12 cellular contexts compared by ENCODE assay signal in the genomic region with DNA sequence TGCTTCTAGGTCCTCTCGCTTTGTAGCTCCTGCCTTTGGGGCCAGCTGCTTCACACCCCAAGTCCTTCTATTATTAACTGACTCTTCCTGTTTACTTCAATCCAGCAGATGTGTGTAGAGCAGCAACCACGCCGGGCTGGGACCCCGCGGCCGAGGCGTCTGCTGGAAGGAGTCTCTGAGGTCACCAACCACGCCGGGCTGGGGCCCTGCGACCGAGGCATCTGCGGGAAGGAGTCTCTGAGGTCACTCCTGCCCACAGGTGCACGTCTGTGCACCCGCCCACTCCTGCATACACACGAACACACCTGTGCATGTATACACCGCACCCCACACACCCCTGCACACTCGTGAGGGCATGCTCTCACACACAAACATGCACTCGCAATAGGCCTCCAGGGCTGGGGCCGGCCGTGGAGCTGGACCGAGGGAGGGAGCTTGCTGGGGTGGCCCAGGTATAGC. TPM values are rescaled to one million over a fixed set of nuclear protein-coding genes. Genes with fewer than 3 reads are reported as not detected.
DNase-seq lines count a peak whose midpoint lies in the region; ATAC-seq and TF ChIP-seq lines count a peak whose summit lies in the region.
"Had no signal": no experiment of that assay in that cellular context is flagged by ENCODE, and none has a peak within 500 bp of the region (broad histone marks: within the 10 kb centered on the region; RNA-seq: fewer than 3 reads in every experiment).

No MANE protein-coding gene starts in this region.

- H3K27ac Mint-ChIP-seq in activated CD8-positive, alpha-beta T cell treated with anti-CD3 and anti-CD28 coated beads, Interleukin-2, amount 10 ng/mL, durations not matched to agents 7 days and 5 days, result no peak overlapping the region
- H3K27ac Mint-ChIP-seq in activated CD8-positive, alpha-beta T cell treated with anti-CD3 and anti-CD28 coated beads for 36 hours, result no peak overlapping the region
- no peak overlapping the region for H3K27ac Mint-ChIP-seq in WTC11
- H3K27ac Mint-ChIP-seq in stimulated activated memory B cell treated with anti-CD40 and anti-IgM and Interleukin-4, amounts not matched to agents 10 μg/mL and 1 μg/mL and 100 μg/mL, for 72 hours, result peak overlapping the region; percentile 61

- no peaks in the 10 kb centered on the region for H3K36me3 ChIP-seq in ascending aorta
- H3K36me3 ChIP-seq: heart left ventricle had no signal

- no peak for DNase-seq in activated CD8-positive, alpha-beta T cell treated with anti-CD3 and anti-CD28 coated beads, Interleukin-2, amount 10 ng/mL, durations not matched to agents 7 days and 5 days
- DNase-seq in activated CD8-positive, alpha-beta T cell treated with anti-CD3 and anti-CD28 coated beads for 36 hours, result no peak
- DNase-seq in WTC11 (ENCODE audit: low spot score) (peak; percentile 11), ascending aorta (ENCODE audit: low spot score in 2 of 2) (no peak), globus pallidus (ENCODE audit: low spot score) (no peak)

- H3K27ac ChIP-seq in ascending aorta, result no peak overlapping the region
- H3K27ac ChIP-seq: heart left ventricle had no signal

- CTCF ChIA-PET in activated CD8-positive, alpha-beta T cell treated with anti-CD3 and anti-CD28 coated beads, Interleukin-2, amount 10 ng/mL, durations not matched to agents 7 days and 5 days (lab: Charles Lee), result interaction anchor here (0.8 to 4.0 kb wide), 16 partner anchors 17 to 321 kb away, joined by 3 to 19 read pairs (median 5); partner anchors contain the start of genes HEXD, OGFOD3 and SECTM1
- CTCF ChIA-PET in activated CD8-positive, alpha-beta T cell treated with anti-CD3 and anti-CD28 coated beads for 36 hours (lab: Charles Lee), result interaction anchor here (0.6 to 3.1 kb wide), 23 partner anchors 11 to 255 kb away, joined by 3 to 14 read pairs (median 4); partner anchors contain the start of genes HEXD and OGFOD3
- CTCF ChIA-PET in WTC11 (lab: Charles Lee), result interaction anchor here (1.0 to 1.8 kb wide), 9 partner anchors 14 to 177 kb away, joined by 3 to 5 read pairs (median 4); no protein-coding TSS in a partner anchor

- peaks cover 8% of the 10 kb centered on the region for H3K4me1 Mint-ChIP-seq in activated CD8-positive, alpha-beta T cell treated with anti-CD3 and anti-CD28 coated beads, Interleukin-2, amount 10 ng/mL, durations not matched to agents 7 days and 5 days (ENCODE audit: low read depth)
- peaks cover 12% of the 10 kb centered on the region for H3K4me1 Mint-ChIP-seq in activated CD8-positive, alpha-beta T cell treated with anti-CD3 and anti-CD28 coated beads for 36 hours (ENCODE audit: low read depth)
- H3K4me1 Mint-ChIP-seq in WTC11, result no peaks in the 10 kb centered on the region
- peaks cover 18% of the 10 kb centered on the region for H3K4me1 Mint-ChIP-seq in stimulated activated memory B cell treated with anti-CD40 and anti-IgM and Interleukin-4, amounts not matched to agents 10 μg/mL and 1 μg/mL and 100 μg/mL, for 72 hours

- intact Hi-C loops in activated CD8-positive, alpha-beta T cell treated with anti-CD3 and anti-CD28 coated beads for 36 hours (cut with micrococcal nuclease), result loop anchor here (5.0 kb wide), 1 partner anchor 61 kb away; no protein-coding TSS in a partner anchor
- intact Hi-C loops in ascending aorta (cut with DNase I), result loop anchor here (2.0 kb wide), 2 partner anchors 202 to 424 kb away; no protein-coding TSS in a partner anchor

- no peaks in the 10 kb centered on the region for H3K9me3 Mint-ChIP-seq in activated CD8-positive, alpha-beta T cell treated with anti-CD3 and anti-CD28 coated beads, Interleukin-2, amount 10 ng/mL, durations not matched to agents 7 days and 5 days (ENCODE audit: insufficient read depth)
- H3K9me3 Mint-ChIP-seq in activated CD8-positive, alpha-beta T cell treated with anti-CD3 and anti-CD28 coated beads for 36 hours, result no peaks in the 10 kb centered on the region
- no peaks in the 10 kb centered on the region for H3K9me3 Mint-ChIP-seq in WTC11
- H3K9me3 Mint-ChIP-seq in stimulated activated memory B cell treated with anti-CD40 and anti-IgM and Interleukin-4, amounts not matched to agents 10 μg/mL and 1 μg/mL and 100 μg/mL, for 72 hours, result no peaks in the 10 kb centered on the region

- no peaks in the 10 kb centered on the region for H3K36me3 Mint-ChIP-seq in activated CD8-positive, alpha-beta T cell treated with anti-CD3 and anti-CD28 coated beads, Interleukin-2, amount 10 ng/mL, durations not matched to agents 7 days and 5 days (ENCODE audit: low read depth)
- no peaks in the 10 kb centered on the region for H3K36me3 Mint-ChIP-seq in activated CD8-positive, alpha-beta T cell treated with anti-CD3 and anti-CD28 coated beads for 36 hours (ENCODE audit: low read depth)
- no peaks in the 10 kb centered on the region for H3K36me3 Mint-ChIP-seq in WTC11
- H3K36me3 Mint-ChIP-seq in stimulated activated memory B cell treated with anti-CD40 and anti-IgM and Interleukin-4, amounts not matched to agents 10 μg/mL and 1 μg/mL and 100 μg/mL, for 72 hours, result no peaks in the 10 kb centered on the region

- H3K9me3 ChIP-seq in ascending aorta, result no peaks in the 10 kb centered on the region
- H3K9me3 ChIP-seq: heart left ventricle had no signal

- H3K4me1 ChIP-seq in ascending aorta, result peaks cover 6 to 10% of the 10 kb centered on the region in 2 donors

- no peaks in the 10 kb centered on the region for H3K27me3 ChIP-seq in ascending aorta

- no peak overlapping the region for H3K4me3 ChIP-seq in ascending aorta
- H3K4me3 ChIP-seq: heart left ventricle had no signal

- POLR2A ChIA-PET in activated CD8-positive, alpha-beta T cell treated with anti-CD3 and anti-CD28 coated beads, Interleukin-2, amount 10 ng/mL, durations not matched to agents 7 days and 5 days (lab: Charles Lee), result no interaction called here
- POLR2A ChIA-PET in activated CD8-positive, alpha-beta T cell treated with anti-CD3 and anti-CD28 coated beads for 36 hours (lab: Charles Lee), result interaction anchor here (1.0 to 1.1 kb wide), 2 partner anchors 15 to 30 kb away, joined by 3 read pairs; no protein-coding TSS in a partner anchor
- POLR2A ChIA-PET in WTC11 (lab: Charles Lee), result no interaction called here

- H3K27me3 Mint-ChIP-seq in activated CD8-positive, alpha-beta T cell treated with anti-CD3 and anti-CD28 coated beads, Interleukin-2, amount 10 ng/mL, durations not matched to agents 7 days and 5 days (ENCODE audit: low read depth), result peaks cover 12% of the 10 kb centered on the region
- H3K27me3 Mint-ChIP-seq in activated CD8-positive, alpha-beta T cell treated with anti-CD3 and anti-CD28 coated beads for 36 hours, result peaks cover 10% of the 10 kb centered on the region
- no peaks in the 10 kb centered on the region; the same call in 1 of the 2 replicates for H3K27me3 Mint-ChIP-seq in WTC11 (ENCODE audit: low read depth)
- peaks cover 83% of the 10 kb centered on the region for H3K27me3 Mint-ChIP-seq in stimulated activated memory B cell treated with anti-CD40 and anti-IgM and Interleukin-4, amounts not matched to agents 10 μg/mL and 1 μg/mL and 100 μg/mL, for 72 hours

- H3K4me3 Mint-ChIP-seq in activated CD8-positive, alpha-beta T cell treated with anti-CD3 and anti-CD28 coated beads, Interleukin-2, amount 10 ng/mL, durations not matched to agents 7 days and 5 days, result no peak overlapping the region
- H3K4me3 Mint-ChIP-seq in activated CD8-positive, alpha-beta T cell treated with anti-CD3 and anti-CD28 coated beads for 36 hours, result no peak overlapping the region
- no peak overlapping the region for H3K4me3 Mint-ChIP-seq in WTC11
- H3K4me3 Mint-ChIP-seq in stimulated activated memory B cell treated with anti-CD40 and anti-IgM and Interleukin-4, amounts not matched to agents 10 μg/mL and 1 μg/mL and 100 μg/mL, for 72 hours, result no peak overlapping the region

- peak; percentile 7 for ATAC-seq in activated CD8-positive, alpha-beta T cell treated with anti-CD3 and anti-CD28 coated beads, Interleukin-2, amount 10 ng/mL, durations not matched to agents 7 days and 5 days
- ATAC-seq in activated CD8-positive, alpha-beta T cell treated with anti-CD3 and anti-CD28 coated beads for 36 hours, result no peak
- ATAC-seq in HG03108 (IDR thresholded peaks at IDR 0.05; ENCODE audit: unreplicated experiment), result peak; percentile 63
- no peak for ATAC-seq in WTC11
- ATAC-seq in stimulated activated memory B cell treated with anti-CD40 and anti-IgM and Interleukin-4, amounts not matched to agents 10 μg/mL and 1 μg/mL and 100 μg/mL, for 72 hours, result peak; percentile 55
- ATAC-seq in GM21367 (IDR thresholded peaks at IDR 0.05; ENCODE audit: unreplicated experiment), result no peak

- no peak for TF ChIP-seq CTCF in activated CD8-positive, alpha-beta T cell treated with anti-CD3 and anti-CD28 coated beads for 36 hours (IDR thresholded peaks at IDR 0.05)
- TF ChIP-seq CTCF in WTC11 (IDR thresholded peaks at IDR 0.05) (no peak), ascending aorta (IDR thresholded peaks at IDR 0.05) (no peak)

TF ChIP-seq in WTC11, 78 proteins besides CTCF, POLR2A, EP300 and RAD21:
- no peak for TF ChIP-seq GABPB1 (CRISPR knock-in tag; IDR thresholded peaks at IDR 0.05)

RNA-seq across cellular contexts. Expression of gene TEX19, which starts 7.8 kb away (rescaled TPM):
- not detected for total RNA-seq in activated CD8-positive, alpha-beta T cell treated with anti-CD3 and anti-CD28 coated beads, Interleukin-2, amount 10 ng/mL, durations not matched to agents 7 days and 5 days
- total RNA-seq in activated CD8-positive, alpha-beta T cell treated with anti-CD3 and anti-CD28 coated beads for 36 hours, result not detected
- 0.89 to 1.4 TPM (median 1.4 TPM) in 3 replicates for total RNA-seq in WTC11 (2021)
- total RNA-seq in ascending aorta, result not detected
- total RNA-seq: A172, bronchial epithelial cell, heart left ventricle had no signal

RNA-seq across cellular contexts. Expression of gene SECTM1, which starts 17.7 kb away (rescaled TPM):
- total RNA-seq in activated CD8-positive, alpha-beta T cell treated with anti-CD3 and anti-CD28 coated beads, Interleukin-2, amount 10 ng/mL, durations not matched to agents 7 days and 5 days, result under 1 TPM; 0.92 to 0.94 TPM
- total RNA-seq in activated CD8-positive, alpha-beta T cell treated with anti-CD3 and anti-CD28 coated beads for 36 hours, result under 1 TPM; 0.45 to 0.50 TPM
- total RNA-seq in WTC11 (2021), result 0.14 to 0.57 TPM (median 0.22 TPM) in 3 replicates
- total RNA-seq in ascending aorta, result 49.5 TPM

RNA-seq across cellular contexts. Expression of gene UTS2R, which starts 20.3 kb away (rescaled TPM):
- not detected for total RNA-seq in activated CD8-positive, alpha-beta T cell treated with anti-CD3 and anti-CD28 coated beads, Interleukin-2, amount 10 ng/mL, durations not matched to agents 7 days and 5 days
- total RNA-seq in activated CD8-positive, alpha-beta T cell treated with anti-CD3 and anti-CD28 coated beads for 36 hours, result not detected
- total RNA-seq in WTC11 (2021), result 0.46 to 0.76 TPM (median 0.53 TPM) in 3 replicates
- total RNA-seq in ascending aorta, result not detected
- total RNA-seq: A172, bronchial epithelial cell, liver had no signal

RNA-seq across cellular contexts. Expression of gene CD7, which starts 33.9 kb away (rescaled TPM):
- 100 to 1,000 TPM; 334 to 355 TPM for total RNA-seq in activated CD8-positive, alpha-beta T cell treated with anti-CD3 and anti-CD28 coated beads, Interleukin-2, amount 10 ng/mL, durations not matched to agents 7 days and 5 days
- total RNA-seq in activated CD8-positive, alpha-beta T cell treated with anti-CD3 and anti-CD28 coated beads for 36 hours, result 100 to 1,000 TPM; 289 to 292 TPM
- total RNA-seq in WTC11 (2021) (0.74 to 1.3 TPM (median 0.92 TPM) in 3 replicates), ascending aorta (6.7 TPM)
- total RNA-seq: A172, bronchial epithelial cell had no signal

Comparison
In these comparisons a context has a peak if more than half of its experiments do, and no peak if none do; other contexts are left out.
1. ATAC-seq: peak in activated CD8-positive, alpha-beta T cell treated with anti-CD3 and anti-CD28 coated beads, Interleukin-2, amount 10 ng/mL, durations not matched to agents 7 days and 5 days (single experiment), HG03108 (single experiment) and stimulated activated memory B cell treated with anti-CD40 and anti-IgM and Interleukin-4, amounts not matched to agents 10 μg/mL and 1 μg/mL and 100 μg/mL, for 72 hours (single experiment); none in activated CD8-positive, alpha-beta T cell treated with anti-CD3 and anti-CD28 coated beads for 36 hours (single experiment), WTC11 (single experiment) and GM21367 (single experiment).
2. RNA of gene SECTM1, which starts 17.7 kb away (total RNA-seq): 49.5 TPM in ascending aorta (single experiment); 0.92 to 0.94 TPM in activated CD8-positive, alpha-beta T cell treated with anti-CD3 and anti-CD28 coated beads, Interleukin-2, amount 10 ng/mL, durations not matched to agents 7 days and 5 days, 0.45 to 0.50 TPM in activated CD8-positive, alpha-beta T cell treated with anti-CD3 and anti-CD28 coated beads for 36 hours and 0.14 to 0.57 TPM in WTC11; every median in the first group is over 10 times any median in the second.